ENCODE assay signal across 1 cellular context in genomic region chrX:108022491-108023089, GRCh38.
TF ChIP-seq lines count a peak whose summit lies in the region.

No MANE protein-coding gene starts in this region.

TF ChIP-seq in HepG2, 621 proteins besides CTCF, POLR2A, EP300 and RAD21:
- TF ChIP-seq ZNF431 (CRISPR knock-in tag; IDR thresholded peaks at IDR 0.05; ENCODE audit: borderline replicate concordance, low read depth) (no peak), PATZ1 (CRISPR knock-in tag; IDR thresholded peaks at IDR 0.05) (no peak), TMF1 (CRISPR knock-in tag; IDR thresholded peaks at IDR 0.05; ENCODE audit: low read depth) (no peak), ZNF280D (CRISPR knock-in tag; IDR thresholded peaks at IDR 0.05) (no peak), XBP1 (CRISPR knock-in tag; IDR thresholded peaks at IDR 0.05) (no peak), YEATS2 (CRISPR knock-in tag; IDR thresholded peaks at IDR 0.05; ENCODE audit: borderline replicate concordance) (no peak), FOXC1 (CRISPR knock-in tag; IDR thresholded peaks at IDR 0.05; ENCODE audit: borderline replicate concordance) (no peak), CREM (IDR thresholded peaks at IDR 0.05) (no peak), CREM (CRISPR knock-in tag; IDR thresholded peaks at IDR 0.05) (no peak)
